ENCODE assay signal across 22 cellular contexts in genomic region chr10:110368556-110368955, GRCh38.
A peak's percentile ranks its signal among the peaks of the same experiment; 100 is the strongest.
DNase-seq lines count a peak whose midpoint lies in the region; ATAC-seq, FAIRE-seq and TF ChIP-seq lines count a peak whose summit lies in the region.
"Had no signal": no experiment of that assay in that cellular context is flagged by ENCODE, and none has a peak within 500 bp of the region (broad histone marks: within the 10 kb centered on the region; RNA-seq: fewer than 3 reads in every experiment).

No MANE protein-coding gene starts in this region.

- H3K4me3 ChIP-seq in OCI-LY3 (ENCODE audit: low read length) = peak overlapping the region; percentile 20; the same call in 1 of the 2 replicates
- H3K4me3 ChIP-seq in keratinocyte (ENCODE audit: control insufficient read depth in 2 of 3, extremely low read depth in 1 of 3, insufficient read depth in 2 of 3, low read depth in 1 of 3, low read length in 3 of 3) = no peak overlapping the region
- H3K4me3 ChIP-seq: HAP-1, SK-N-MC had no signal

- no peak overlapping the region for H3K9ac ChIP-seq in OCI-LY3 (ENCODE audit: low read length)
- H3K9ac ChIP-seq in keratinocyte (ENCODE audit: control insufficient read depth, extremely low read depth, insufficient read depth, low read length) = no peak overlapping the region

- no peaks in the 10 kb centered on the region for H3K36me3 Mint-ChIP-seq in natural killer cell treated with Interleukin-12 subunit alpha and Interleukin-12 subunit beta and Interleukin-15 and Interleukin-18, amount 100 ng/mL, for 72 hours
- H3K36me3 Mint-ChIP-seq in natural killer cell (no peaks in the 10 kb centered on the region), CD14-positive monocyte (no peaks in the 10 kb centered on the region)

- H3K4me1 Mint-ChIP-seq in natural killer cell treated with Interleukin-12 subunit alpha and Interleukin-12 subunit beta and Interleukin-15 and Interleukin-18, amount 100 ng/mL, for 72 hours (ENCODE audit: low read depth in 2 of 2) = peaks cover 21 to 31% of the 10 kb centered on the region in 2 donors
- peaks cover 0 to 14% of the 10 kb centered on the region in 2 donors for H3K4me1 Mint-ChIP-seq in natural killer cell
- H3K4me1 Mint-ChIP-seq in CD14-positive monocyte = peaks cover 5% of the 10 kb centered on the region

- no peaks in the 10 kb centered on the region for H3K36me3 ChIP-seq in OCI-LY3 (replicated peaks; ENCODE audit: low read depth, low read length)
- H3K36me3 ChIP-seq in keratinocyte (ENCODE audit: control insufficient read depth in 2 of 2, extremely low read depth in 1 of 2, insufficient read depth in 2 of 2, low read length in 2 of 2) = no peaks in the 10 kb centered on the region
- H3K36me3 ChIP-seq: BE2C, HAP-1 had no signal

- H2AFZ ChIP-seq in OCI-LY3 (ENCODE audit: low read depth, low read length) (no peak overlapping the region), keratinocyte (ENCODE audit: control insufficient read depth, low read length) (no peak overlapping the region)

- peak overlapping the region; percentile 70 for H3K4me2 ChIP-seq in OCI-LY3 (ENCODE audit: low read length)
- peak overlapping the region; percentile 38 for H3K4me2 ChIP-seq in keratinocyte (ENCODE audit: control insufficient read depth, extremely low read depth, insufficient read depth, low read depth, low read length)

- no peak for DNase-seq in natural killer cell treated with Interleukin-12 subunit alpha and Interleukin-12 subunit beta and Interleukin-15 and Interleukin-18, amount 100 ng/mL, for 72 hours (ENCODE audit: low spot score)
- DNase-seq in natural killer cell = no peak
- no peak for DNase-seq in keratinocyte (ENCODE audit: low read depth, low spot score)
- DNase-seq in dermis blood vessel endothelial cell = no peak
- no peak for DNase-seq in CD14-positive monocyte (ENCODE audit: low spot score)
- DNase-seq: BE2C; CD4-positive, alpha-beta memory T cell; DMS79 treated with DMSO at 0.1 percent for 48 hours; KBM-7; MV-4-11; NCI-H1417 treated with DMSO at 0.1 percent for 48 hours; NCI-H1930; NCI-H2171; NCI-H774; Right ventricle myocardium superior had no signal

- intact Hi-C loops in natural killer cell (cut with micrococcal nuclease) (no loop called here), CD14-positive monocyte (cut with micrococcal nuclease) (no loop called here)

- H3K4me1 ChIP-seq in OCI-LY3 (ENCODE audit: low read length) = peaks cover 44% of the 10 kb centered on the region
- H3K4me1 ChIP-seq in keratinocyte (ENCODE audit: control insufficient read depth, extremely low read depth, insufficient read depth, low read length) = peaks cover 56% of the 10 kb centered on the region
- H3K4me1 ChIP-seq: BE2C, HAP-1 had no signal

- TF ChIP-seq CTCF in natural killer cell (IDR thresholded peaks at IDR 0.05) = no peak
- TF ChIP-seq CTCF in OCI-LY3 (IDR thresholded peaks at IDR 0.05; ENCODE audit: low read depth, low read length) = no peak
- TF ChIP-seq CTCF in keratinocyte (optimal IDR thresholded peaks at IDR 0.05 in 1 of 3, IDR thresholded peaks at IDR 0.05 in 1 of 3, conservative IDR thresholded peaks at IDR 0.05 in 1 of 3; ENCODE audit: extremely low read depth in 1 of 3, insufficient read depth in 2 of 3, low read length in 3 of 3) = no peak
- TF ChIP-seq CTCF in CD14-positive monocyte (IDR thresholded peaks at IDR 0.05) = no peak

- H3K9me3 ChIP-seq in OCI-LY3 (ENCODE audit: insufficient read depth, low read length) = no peaks in the 10 kb centered on the region
- no peaks in the 10 kb centered on the region for H3K9me3 ChIP-seq in keratinocyte (ENCODE audit: control insufficient read depth, low read depth, low read length)
- H3K9me3 ChIP-seq: BE2C, HAP-1 had no signal

- H3K27me3 ChIP-seq in OCI-LY3 (ENCODE audit: low read depth, low read length) (no peaks in the 10 kb centered on the region), keratinocyte (ENCODE audit: control insufficient read depth, extremely low read depth, insufficient read depth, low read length) (no peaks in the 10 kb centered on the region)
- H3K27me3 ChIP-seq: BE2C had no signal

- peak overlapping the region; percentile 34 to 79 for H3K27ac Mint-ChIP-seq in natural killer cell treated with Interleukin-12 subunit alpha and Interleukin-12 subunit beta and Interleukin-15 and Interleukin-18, amount 100 ng/mL, for 72 hours
- H3K27ac Mint-ChIP-seq in natural killer cell = no peak overlapping the region
- H3K27ac Mint-ChIP-seq in CD14-positive monocyte = peak overlapping the region in 1 of 7 donors; percentile 2

- H3K9me1 ChIP-seq in keratinocyte (ENCODE audit: control insufficient read depth, extremely low read depth, insufficient read depth, low read length) = no peaks in the 10 kb centered on the region

- H3K27me3 Mint-ChIP-seq in natural killer cell treated with Interleukin-12 subunit alpha and Interleukin-12 subunit beta and Interleukin-15 and Interleukin-18, amount 100 ng/mL, for 72 hours = no peaks in the 10 kb centered on the region
- H3K27me3 Mint-ChIP-seq in natural killer cell (ENCODE audit: low read depth in 2 of 2) (peaks cover 0 to 3% of the 10 kb centered on the region in 2 donors), CD14-positive monocyte (ENCODE audit: low read depth in 3 of 3) (peaks cover 0 to 4% (median 0%) of the 10 kb centered on the region in 3 donors)

- no peak overlapping the region for H3K4me3 Mint-ChIP-seq in natural killer cell treated with Interleukin-12 subunit alpha and Interleukin-12 subunit beta and Interleukin-15 and Interleukin-18, amount 100 ng/mL, for 72 hours
- H3K4me3 Mint-ChIP-seq in natural killer cell (no peak overlapping the region), CD14-positive monocyte (no peak overlapping the region)
- H3K4me3 Mint-ChIP-seq: CD4-positive, alpha-beta memory T cell had no signal

- H3K79me2 ChIP-seq in OCI-LY3 (ENCODE audit: low read length) (no peaks in the 10 kb centered on the region), keratinocyte (ENCODE audit: control insufficient read depth, insufficient read depth, low read length) (no peaks in the 10 kb centered on the region)

- FAIRE-seq in keratinocyte (lab: Jason Lieb, UNC) = no peak
- FAIRE-seq: D721Med, RCC 7860 had no signal

- H4K20me1 ChIP-seq in OCI-LY3 (ENCODE audit: insufficient read depth, low read length) = no peaks in the 10 kb centered on the region
- H4K20me1 ChIP-seq in keratinocyte (ENCODE audit: control insufficient read depth, extremely low read depth, insufficient read depth, low read length) = no peaks in the 10 kb centered on the region

- dilution Hi-C loops in keratinocyte (cut with MboI; ENCODE audit: extremely low pct_ligation_motif_present, low sequenced_read_pairs) = no loop called here

- H3K27ac ChIP-seq in OCI-LY3 (ENCODE audit: low read length) = peak overlapping the region; percentile 58
- H3K27ac ChIP-seq in keratinocyte (ENCODE audit: control insufficient read depth, insufficient read depth, low read length) = peak overlapping the region; percentile 10
- H3K27ac ChIP-seq: SK-N-MC had no signal

- no peak for ATAC-seq in natural killer cell treated with Interleukin-12 subunit alpha and Interleukin-12 subunit beta and Interleukin-15 and Interleukin-18, amount 100 ng/mL, for 72 hours
- ATAC-seq in natural killer cell = no peak
- ATAC-seq in GM21737 (IDR thresholded peaks at IDR 0.05; ENCODE audit: unreplicated experiment) = peak; percentile 7
- no peak for ATAC-seq in HG02970 (IDR thresholded peaks at IDR 0.05; ENCODE audit: low FRiP score, unreplicated experiment)

- no peaks in the 10 kb centered on the region for H3K9me3 Mint-ChIP-seq in natural killer cell treated with Interleukin-12 subunit alpha and Interleukin-12 subunit beta and Interleukin-15 and Interleukin-18, amount 100 ng/mL, for 72 hours
- no peaks in the 10 kb centered on the region for H3K9me3 Mint-ChIP-seq in natural killer cell
- no peaks in the 10 kb centered on the region for H3K9me3 Mint-ChIP-seq in CD14-positive monocyte

Comparison
In these comparisons a context has a peak if more than half of its experiments do, and no peak if none do; other contexts are left out.
1. H3K27ac Mint-ChIP-seq: peak in natural killer cell treated with Interleukin-12 subunit alpha and Interleukin-12 subunit beta and Interleukin-15 and Interleukin-18, amount 100 ng/mL, for 72 hours (2 of 2); none in natural killer cell (0 of 2).